In the genomic region with DNA sequence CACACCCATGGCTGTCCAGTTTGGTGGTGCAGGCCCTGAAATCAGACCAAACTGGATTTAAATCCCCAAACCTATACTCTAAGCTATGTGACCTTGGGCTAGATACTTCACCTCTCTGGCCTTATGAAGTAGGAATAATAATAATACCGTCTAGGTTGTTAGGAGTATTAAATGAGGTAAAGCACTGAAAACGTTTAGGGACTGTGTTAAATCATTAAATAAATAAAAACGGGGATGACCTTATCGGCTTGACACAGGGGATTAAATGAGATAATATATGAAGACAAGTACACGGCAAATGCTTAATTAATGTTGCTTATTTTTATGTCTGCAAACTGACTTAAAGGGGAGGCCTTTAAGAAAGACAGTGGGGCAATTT, we compare ENCODE assay signal across 1 cellular context.
TF ChIP-seq lines count a peak whose summit lies in the region.

No MANE protein-coding gene starts in this region.

TF ChIP-seq in SK-N-SH, 30 proteins besides CTCF, POLR2A, EP300 and RAD21 (continued from another document):
- TF ChIP-seq, protein P1, sequence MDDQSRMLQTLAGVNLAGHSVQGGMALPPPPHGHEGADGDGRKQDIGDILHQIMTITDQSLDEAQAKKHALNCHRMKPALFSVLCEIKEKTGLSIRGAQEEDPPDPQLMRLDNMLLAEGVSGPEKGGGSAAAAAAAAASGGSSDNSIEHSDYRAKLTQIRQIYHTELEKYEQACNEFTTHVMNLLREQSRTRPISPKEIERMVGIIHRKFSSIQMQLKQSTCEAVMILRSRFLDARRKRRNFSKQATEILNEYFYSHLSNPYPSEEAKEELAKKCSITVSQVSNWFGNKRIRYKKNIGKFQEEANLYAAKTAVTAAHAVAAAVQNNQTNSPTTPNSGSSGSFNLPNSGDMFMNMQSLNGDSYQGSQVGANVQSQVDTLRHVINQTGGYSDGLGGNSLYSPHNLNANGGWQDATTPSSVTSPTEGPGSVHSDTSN (IDR thresholded peaks at IDR 0.05), result no peak
- no peak for TF ChIP-seq REST (IDR thresholded peaks at IDR 0.05; ENCODE audit: low read depth, low read length)
